ENCODE assay signal across 25 cellular contexts in genomic region chr2:14936436-14936835, GRCh38.
"Had no signal": no experiment of that assay in that cellular context is flagged by ENCODE, and none has a peak within 500 bp of the region (broad histone marks: within the 10 kb centered on the region; RNA-seq: fewer than 3 reads in every experiment).

No MANE protein-coding gene starts in this region.

- FAIRE-seq: islet of Langerhans, small intestine had no signal

- H3K27ac ChIP-seq: left ventricle myocardium inferior, ovary, prostate gland, spleen, suprapubic skin, thoracic aorta, tibial artery, upper lobe of right lung had no signal

- H3K4me3 Mint-ChIP-seq: immature natural killer cell; naive thymus-derived CD4-positive, alpha-beta T cell; natural killer cell treated with Interleukin-12 subunit alpha and Interleukin-12 subunit beta and Interleukin-15 and Interleukin-18, amount 100 ng/mL, for 72 hours; stimulated activated effector memory CD8-positive, alpha-beta T cell treated with anti-CD3 and anti-CD28 coated beads, Interleukin-12 subunit alpha, Interleukin-12 subunit beta, amount 100 ng/mL, for 72 hours; stimulated activated naive CD8-positive, alpha-beta T cell treated with anti-CD3 and anti-CD28 coated beads, Interleukin-15, Interleukin-2, amounts not matched to agents 100 ng/mL and 50 ng/mL, for 24 hours had no signal

- H3K4me1 ChIP-seq: left ventricle myocardium inferior, prostate gland, spleen, suprapubic skin, tibial artery, upper lobe of right lung had no signal

- H3K9me3 Mint-ChIP-seq: stimulated activated naive CD8-positive, alpha-beta T cell treated with anti-CD3 and anti-CD28 coated beads, Interleukin-15, Interleukin-2, amounts not matched to agents 100 ng/mL and 50 ng/mL, for 24 hours had no signal

- H3K36me3 Mint-ChIP-seq: immature natural killer cell; naive thymus-derived CD4-positive, alpha-beta T cell; stimulated activated effector memory CD8-positive, alpha-beta T cell treated with anti-CD3 and anti-CD28 coated beads, Interleukin-12 subunit alpha, Interleukin-12 subunit beta, amount 100 ng/mL, for 72 hours had no signal

- H3K4me3 ChIP-seq: left ventricle myocardium inferior, lung, mucosa of descending colon, ovary, prostate gland, spleen, suprapubic skin, thoracic aorta, tibial artery, upper lobe of right lung had no signal

- H3K4me1 Mint-ChIP-seq: immature natural killer cell; naive thymus-derived CD4-positive, alpha-beta T cell; stimulated activated effector memory CD8-positive, alpha-beta T cell treated with anti-CD3 and anti-CD28 coated beads, Interleukin-12 subunit alpha, Interleukin-12 subunit beta, amount 100 ng/mL, for 72 hours had no signal

- H3K27me3 ChIP-seq: ovary, spleen, suprapubic skin, tibial artery, upper lobe of right lung had no signal

- H3K36me3 ChIP-seq: left ventricle myocardium inferior, ovary, prostate gland, spleen, suprapubic skin, thoracic aorta, tibial artery, upper lobe of right lung had no signal

- H3K27ac Mint-ChIP-seq: immature natural killer cell; naive thymus-derived CD4-positive, alpha-beta T cell; natural killer cell treated with Interleukin-12 subunit alpha and Interleukin-12 subunit beta and Interleukin-15 and Interleukin-18, amount 100 ng/mL, for 72 hours; stimulated activated effector memory CD8-positive, alpha-beta T cell treated with anti-CD3 and anti-CD28 coated beads, Interleukin-12 subunit alpha, Interleukin-12 subunit beta, amount 100 ng/mL, for 72 hours; stimulated activated naive CD8-positive, alpha-beta T cell treated with anti-CD3 and anti-CD28 coated beads, Interleukin-15, Interleukin-2, amounts not matched to agents 100 ng/mL and 50 ng/mL, for 24 hours had no signal

- H3K9me3 ChIP-seq: mucosa of descending colon, ovary, prostate gland, suprapubic skin had no signal

- ATAC-seq: mucosa of descending colon; naive thymus-derived CD4-positive, alpha-beta T cell; natural killer cell treated with Interleukin-12 subunit alpha and Interleukin-12 subunit beta and Interleukin-15 and Interleukin-18, amount 100 ng/mL, for 72 hours; right cardiac atrium; sciatic nerve; stimulated activated effector memory CD8-positive, alpha-beta T cell treated with anti-CD3 and anti-CD28 coated beads, Interleukin-12 subunit alpha, Interleukin-12 subunit beta, amount 100 ng/mL, for 72 hours; upper lobe of right lung had no signal

- DNase-seq: hypothalamus; immature natural killer cell; left ventricle myocardium inferior; midbrain; mucosa of descending colon; naive thymus-derived CD4-positive, alpha-beta T cell; ovary; retina; right cardiac atrium; small intestine; spleen; stimulated activated CD4-positive, alpha-beta T cell treated with anti-CD3 and anti-CD28 coated beads, Interleukin-4, amount 100 ng/mL, for 24 hours; stimulated activated naive CD4-positive, alpha-beta T cell; tibial artery; trophoblast cell; upper lobe of right lung had no signal
